In genomic region chr14:68552597-68552996, GRCh38 we compare ENCODE assay signal across 13 cellular contexts.
A peak's percentile ranks its signal among the peaks of the same experiment; 100 is the strongest.
DNase-seq lines count a peak whose midpoint lies in the region; ATAC-seq and TF ChIP-seq lines count a peak whose summit lies in the region.
"Had no signal": no experiment of that assay in that cellular context is flagged by ENCODE, and none has a peak within 500 bp of the region (broad histone marks: within the 10 kb centered on the region; RNA-seq: fewer than 3 reads in every experiment).

No MANE protein-coding gene starts in this region.

- H3K36me3 Mint-ChIP-seq in naive B cell: no peaks in the 10 kb centered on the region

- peak overlapping the region in 4 of 6 donors; percentile 22 to 76 (median 25) for H3K27ac Mint-ChIP-seq in naive B cell

- intact Hi-C loops in PC-3 (cut with micrococcal nuclease): no loop called here
- intact Hi-C loops in body of pancreas (cut with DNase I): no loop called here

- H3K4me2 ChIP-seq in PC-3 (ENCODE audit: low read length): no peak overlapping the region

- H3K27ac ChIP-seq in ACC112 (ENCODE audit: low read depth, low read length) (peak overlapping the region; percentile 48), PC-3 (ENCODE audit: low read length) (no peak overlapping the region), body of pancreas (no peak overlapping the region)

- TF ChIP-seq POLR2A in body of pancreas (IDR thresholded peaks at IDR 0.05): no peak

- H3K9me3 Mint-ChIP-seq in naive B cell: peaks cover 0 to 4% (median 0%) of the 10 kb centered on the region in 7 donors

- no peaks in the 10 kb centered on the region for H4K20me1 ChIP-seq in PC-3 (ENCODE audit: low read length)

- 43 to 70% methylated on average over 2 of the region's 2 CpGs for WGBS in body of pancreas, 2 donors

- H2AFZ ChIP-seq in ACC112 (ENCODE audit: low read length, unreplicated experiment) (peak overlapping the region; percentile 26), PC-3 (ENCODE audit: low read length) (no peak overlapping the region)

- H3K79me2 ChIP-seq in ACC112 (ENCODE audit: control insufficient read depth, insufficient read depth, low read length, unreplicated experiment) (no peaks in the 10 kb centered on the region), PC-3 (ENCODE audit: low read length) (no peaks in the 10 kb centered on the region)

- CTCF ChIA-PET in PC-3 (lab: Charles Lee): no interaction called here

- H3K9me3 ChIP-seq in PC-3 (ENCODE audit: low read length): no peaks in the 10 kb centered on the region
- no peaks in the 10 kb centered on the region for H3K9me3 ChIP-seq in body of pancreas

- ATAC-seq in naive B cell (ENCODE audit: low read depth in 2 of 2) (peak; percentile 38 to 59), HG02852 (IDR thresholded peaks at IDR 0.05; ENCODE audit: unreplicated experiment) (no peak), PC-3 (no peak), body of pancreas (no peak)
- ATAC-seq: sciatic nerve had no signal

- DNase-seq in LHCN-M2 (ENCODE audit: low read depth) (peak; percentile 96), choroid plexus epithelial cell (ENCODE audit: low read depth) (peak; percentile 33), naive B cell (no peak), iPS-NIHi7 (ENCODE audit: extremely low spot score) (no peak), PC-3 (no peak), body of pancreas (no peak)
- DNase-seq: activated CD4-positive, alpha-beta T cell treated with anti-CD3 and anti-CD28 coated beads for 48 hours; activated naive CD4-positive, alpha-beta T cell treated with anti-CD3 and anti-CD28 coated beads, Interleukin-2, amount 50 U/mL, for 16 hours; CD4-positive, CD25-positive, alpha-beta regulatory T cell; NCI-H1105 treated with DMSO at 0.1 percent for 48 hours had no signal

- peak overlapping the region in 1 of 8 donors; percentile 30 for H3K4me3 Mint-ChIP-seq in naive B cell
- H3K4me3 Mint-ChIP-seq: CD4-positive, CD25-positive, alpha-beta regulatory T cell had no signal

- POLR2A ChIA-PET in PC-3 (lab: Charles Lee; ENCODE audit: unreplicated experiment): no interaction called here

- H3K36me3 ChIP-seq in ACC112 (ENCODE audit: insufficient read depth, low read length) (no peaks in the 10 kb centered on the region), PC-3 (ENCODE audit: low read depth, low read length) (no peaks in the 10 kb centered on the region), body of pancreas (replicated peaks in 1 of 2; ENCODE audit: insufficient read depth in 1 of 2, low read depth in 2 of 2) (no peaks in the 10 kb centered on the region)

- H3K4me1 ChIP-seq in ACC112 (ENCODE audit: control insufficient read depth, insufficient read depth, low read length, unreplicated experiment): peaks cover 71% of the 10 kb centered on the region
- H3K4me1 ChIP-seq in PC-3 (ENCODE audit: insufficient read depth, low read length): peaks cover 45% of the 10 kb centered on the region
- peaks cover 21% of the 10 kb centered on the region for H3K4me1 ChIP-seq in body of pancreas

- H3K4me3 ChIP-seq in ACC112 (ENCODE audit: low read depth, low read length) (no peak overlapping the region), choroid plexus epithelial cell (ENCODE audit: low read depth, low read length) (no peak overlapping the region), PC-3 (ENCODE audit: low read length) (no peak overlapping the region), body of pancreas (no peak overlapping the region)

- H3K27me3 Mint-ChIP-seq in naive B cell: no peaks in the 10 kb centered on the region
- H3K27me3 Mint-ChIP-seq: CD4-positive, CD25-positive, alpha-beta regulatory T cell had no signal

- H3K9me2 ChIP-seq in PC-3 (replicated peaks; ENCODE audit: low read length): no peaks in the 10 kb centered on the region

- TF ChIP-seq CTCF in choroid plexus epithelial cell (conservative IDR thresholded peaks at IDR 0.05; ENCODE audit: low read depth, low read length): no peak
- TF ChIP-seq CTCF in PC-3 (conservative IDR thresholded peaks at IDR 0.05; ENCODE audit: low read depth, low read length): no peak
- no peak for TF ChIP-seq CTCF in body of pancreas (IDR thresholded peaks at IDR 0.05)

- H3K27me3 ChIP-seq in ACC112 (ENCODE audit: insufficient read depth, low read length) (no peaks in the 10 kb centered on the region), PC-3 (ENCODE audit: low read length) (no peaks in the 10 kb centered on the region), body of pancreas (no peaks in the 10 kb centered on the region)

- no peak overlapping the region for H3K9ac ChIP-seq in PC-3 (ENCODE audit: low read length)

- peaks cover 4% of the 10 kb centered on the region for H3F3A ChIP-seq in PC-3 (ENCODE audit: low read length, unreplicated experiment)

- no TSS peak for BruUV-seq in PC-3 (replicated peaks; lab: Mats Ljungman, UMichigan)

- peaks cover 51 to 56% (median 53%) of the 10 kb centered on the region in 3 donors for H3K4me1 Mint-ChIP-seq in naive B cell

Comparison
In these comparisons a context has a peak if more than half of its experiments do, and no peak if none do; other contexts are left out.
1. DNase-seq: peak in LHCN-M2 (single experiment) and choroid plexus epithelial cell (single experiment); none in naive B cell (single experiment), iPS-NIHi7 (single experiment), PC-3 (single experiment) and body of pancreas (0 of 4).
2. ATAC-seq: peak in naive B cell (2 of 2); none in HG02852 (single experiment), PC-3 (single experiment) and body of pancreas (single experiment).